Comparison of ENCODE assay signal across 8 cellular contexts in the genomic region with DNA sequence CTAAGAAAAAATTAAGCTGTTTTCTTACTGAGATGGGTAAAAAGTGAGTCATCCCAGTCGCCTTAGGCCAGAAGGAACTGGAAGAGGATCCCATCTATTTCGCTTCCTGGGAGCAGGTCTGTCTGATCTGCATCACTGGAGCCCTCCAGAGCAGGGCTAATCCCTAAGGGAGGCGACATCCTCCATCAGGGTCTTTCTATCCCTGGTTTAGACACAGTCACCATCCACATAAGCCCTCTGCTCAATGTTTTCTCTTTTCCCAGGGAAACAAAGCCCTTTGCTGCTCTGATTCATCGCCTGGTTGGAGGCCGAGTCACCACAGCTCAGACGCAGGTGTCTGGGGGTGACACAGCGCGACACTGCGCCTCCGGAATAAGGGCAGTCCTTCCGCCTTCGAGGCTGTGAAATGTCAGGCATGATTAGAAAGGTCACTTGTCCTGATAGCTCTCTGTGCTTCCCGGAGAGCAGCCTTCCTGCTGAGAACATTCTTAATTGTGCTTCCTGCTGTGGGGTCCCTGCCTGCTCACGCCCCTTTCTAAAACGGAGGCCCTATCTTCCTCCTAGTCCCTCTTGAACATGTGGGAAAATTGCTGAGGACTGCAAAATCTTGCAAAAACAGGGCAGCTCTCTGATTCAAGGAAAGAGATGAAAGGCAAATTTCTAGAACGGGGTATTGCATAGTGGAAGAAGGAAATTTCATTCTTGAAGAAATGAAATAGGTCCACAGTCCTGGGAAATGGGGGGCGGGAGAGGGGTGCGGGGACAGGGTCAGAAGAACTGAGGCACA. TPM values are rescaled to one million over a fixed set of nuclear protein-coding genes. Genes with fewer than 3 reads are reported as not detected.
DNase-seq lines count a peak whose midpoint lies in the region; ATAC-seq and TF ChIP-seq lines count a peak whose summit lies in the region.
"Had no signal": no experiment of that assay in that cellular context is flagged by ENCODE, and none has a peak within 500 bp of the region (broad histone marks: within the 10 kb centered on the region; RNA-seq: fewer than 3 reads in every experiment).

No MANE protein-coding gene starts in this region.

- H3K14ac ChIP-seq in neuronal stem cell (ENCODE audit: low read length), result no peak overlapping the region

- no peak overlapping the region for H2BK5ac ChIP-seq in neuronal stem cell (ENCODE audit: low read length)

- ATAC-seq in Panc1 (peak; percentile 89), omental fat pad (ENCODE audit: low FRiP score) (no peak)

- no peak overlapping the region for H2BK15ac ChIP-seq in neuronal stem cell (ENCODE audit: low read length)

- no peak overlapping the region for H3K9ac ChIP-seq in neuronal stem cell (ENCODE audit: low read depth, low read length, poor library complexity)

- H3K4me2 ChIP-seq in neuronal stem cell (ENCODE audit: insufficient read depth, low read length, poor library complexity, severe bottlenecking), result no peak overlapping the region

- H3K4me3 ChIP-seq in Panc1 (ENCODE audit: low read depth in 2 of 2, low read length in 2 of 2) (peak overlapping the region; percentile 2 to 39; a peak in 2 of 4 replicates), epithelial cell of esophagus (ENCODE audit: low read length) (no peak overlapping the region), neuronal stem cell (ENCODE audit: low read length in 2 of 2) (no peak overlapping the region)

- POLR2A ChIA-PET in Panc1 (lab: Charles Lee), result no interaction called here

- no peak overlapping the region for H4K8ac ChIP-seq in neuronal stem cell (ENCODE audit: low read depth, low read length)

- no peak overlapping the region for H2BK120ac ChIP-seq in neuronal stem cell (ENCODE audit: low read depth, low read length)

- H3K4ac ChIP-seq in neuronal stem cell (ENCODE audit: low read length), result no peak overlapping the region

- H2AK5ac ChIP-seq in neuronal stem cell (ENCODE audit: low read depth, low read length), result no peak overlapping the region

- no peak overlapping the region for H2BK12ac ChIP-seq in neuronal stem cell (ENCODE audit: low read length)

- DNase-seq in HCEC 1CT, result peak; percentile 65
- peak; percentile 73 for DNase-seq in Panc1 (ENCODE audit: low read depth, low spot score)
- DNase-seq in epithelial cell of esophagus (ENCODE audit: low read depth), result peak; percentile 81
- peak; percentile 71 for DNase-seq in neuronal stem cell (ENCODE audit: low spot score)
- DNase-seq in omental fat pad (ENCODE audit: low spot score), result no peak
- no peak for DNase-seq in germinal center (ENCODE audit: low spot score)
- DNase-seq in NCI-H510A (lab: John Stamatoyannopoulos, UW), result no peak
- DNase-seq: NCI-H2029 treated with DMSO at 0.1 percent for 48 hours had no signal

- intact Hi-C loops in Panc1 (cut with micrococcal nuclease; ENCODE audit: unreplicated experiment), result no loop called here

- H3K4me1 ChIP-seq in Panc1 (ENCODE audit: control insufficient read depth, insufficient read depth, low read length) (peaks cover 4% of the 10 kb centered on the region; the same call in 1 of the 2 replicates), neuronal stem cell (ENCODE audit: control insufficient read depth in 2 of 2, insufficient read depth in 1 of 2, low read depth in 1 of 2, low read length in 2 of 2) (peaks cover 12 to 21% of the 10 kb centered on the region in 2 donors)

- TF ChIP-seq CTCF in Panc1 (IDR thresholded peaks at IDR 0.05) (no peak), epithelial cell of esophagus (IDR thresholded peaks at IDR 0.05; ENCODE audit: insufficient read depth, low read depth, low read length, missing control alignments) (no peak), omental fat pad (IDR thresholded peaks at IDR 0.05) (no peak)

- H3K27ac ChIP-seq in Panc1 (ENCODE audit: low read length), result no peak overlapping the region
- peak overlapping the region; percentile 80 for H3K27ac ChIP-seq in neuronal stem cell (replicated peaks; ENCODE audit: low read length)

- BruUV-seq in Panc1 (replicated peaks; lab: Mats Ljungman, UMichigan), result no TSS peak

- H3K23ac ChIP-seq in neuronal stem cell (ENCODE audit: low read depth, low read length, poor library complexity), result no peak overlapping the region

- no peak overlapping the region for H4K91ac ChIP-seq in neuronal stem cell (ENCODE audit: low read depth, low read length, poor library complexity)

- in situ Hi-C loops in Panc1 (cut with HindIII; ENCODE audit: low pct_unique_long_range_greater_than_20kb, low sequenced_read_pairs), result no loop called here

- H3K18ac ChIP-seq in neuronal stem cell (ENCODE audit: low read length), result no peak overlapping the region

- no peaks in the 10 kb centered on the region for H3K9me3 ChIP-seq in Panc1 (ENCODE audit: control insufficient read depth, insufficient read depth, low read depth, low read length)
- no peaks in the 10 kb centered on the region for H3K9me3 ChIP-seq in neuronal stem cell (replicated peaks in 1 of 2; ENCODE audit: control insufficient read depth in 2 of 2, insufficient read depth in 1 of 2, low read depth in 1 of 2, low read length in 2 of 2)

- H3K36me3 ChIP-seq in Panc1 (ENCODE audit: control insufficient read depth, insufficient read depth, low read length) (no peaks in the 10 kb centered on the region), neuronal stem cell (replicated peaks in 1 of 2; ENCODE audit: control insufficient read depth in 2 of 2, insufficient read depth in 2 of 2, low read length in 2 of 2) (no peaks in the 10 kb centered on the region)

- no CpG with 5 or more reads among the region's 18 CpGs for WGBS in neuronal stem cell (ENCODE audit: extremely low coverage in 2 of 2, insufficient read length in 2 of 2, insufficient replicate concordance in 1 of 2), 2 donors

- no peaks in the 10 kb centered on the region for H3K79me1 ChIP-seq in neuronal stem cell (ENCODE audit: low read depth, low read length)

- H3K27me3 ChIP-seq in Panc1 (ENCODE audit: control insufficient read depth, insufficient read depth, low read length) (no peaks in the 10 kb centered on the region), neuronal stem cell (ENCODE audit: control insufficient read depth in 3 of 3, insufficient read depth in 3 of 3, low read depth in 1 of 3, low read length in 3 of 3) (no peaks in the 10 kb centered on the region)

- CTCF ChIA-PET in Panc1 (lab: Charles Lee), result no interaction called here

- H2AFZ ChIP-seq in neuronal stem cell (ENCODE audit: low read length), result peak overlapping the region; percentile 88

RNA-seq across cellular contexts. Expression of gene MARCHF4, which starts 56.3 kb away (rescaled TPM):
- total RNA-seq in Panc1 (2021; ENCODE audit: unreplicated experiment) (1.3 TPM), omental fat pad (not detected)
- polyA plus RNA-seq in Panc1 (2012; ENCODE audit: insufficient read length), result 0.62 TPM
- polyA plus RNA-seq in neuronal stem cell (2013, experiment 1 of 2), result 1.4 TPM
- 1.3 TPM for polyA plus RNA-seq in neuronal stem cell (2013, experiment 2 of 2)

Comparison
In these comparisons a context has a peak if more than half of its experiments do, and no peak if none do; other contexts are left out.
1. DNase-seq: peak in HCEC 1CT (single experiment), Panc1 (single experiment), epithelial cell of esophagus (single experiment) and neuronal stem cell (single experiment); none in omental fat pad (single experiment), germinal center (single experiment) and NCI-H510A (single experiment).
2. H3K4me3 ChIP-seq: peak in Panc1 (2 of 2); none in epithelial cell of esophagus (single experiment) and neuronal stem cell (0 of 2).